ENCODE assay signal across 19 cellular contexts in genomic region chrX:39611468-39611867, GRCh38.
"Had no signal": no experiment of that assay in that cellular context is flagged by ENCODE, and none has a peak within 500 bp of the region (broad histone marks: within the 10 kb centered on the region; RNA-seq: fewer than 3 reads in every experiment).

No MANE protein-coding gene starts in this region.

- H3K36me3 ChIP-seq: MG63 had no signal

- H3K4me2 ChIP-seq: SK-N-SH had no signal

- ATAC-seq: Panc1, PC-3 had no signal

- DNase-seq: Karpas-422, KG1, MG63, NCI-H1417 treated with DMSO at 0.1 percent for 48 hours, NCI-H146, NCI-H1694 treated with DMSO at 0.1 percent for 48 hours, NCI-H1930, NCI-H2081, NCI-H2107, NCI-H226, NCI-H446, NCI-H524 treated with DMSO at 0.1 percent for 48 hours, NCI-H69, NCI-H774, PC-3, SHP77, SK-N-SH had no signal

- H3K9ac ChIP-seq: SK-N-SH had no signal

- H3K4me3 ChIP-seq: MG63 had no signal

- H3K27ac ChIP-seq: RWPE1 had no signal

- H3K9me3 ChIP-seq: MG63, SK-N-SH had no signal
